Comparison of ENCODE assay signal across 2 cellular contexts in the genomic region with DNA sequence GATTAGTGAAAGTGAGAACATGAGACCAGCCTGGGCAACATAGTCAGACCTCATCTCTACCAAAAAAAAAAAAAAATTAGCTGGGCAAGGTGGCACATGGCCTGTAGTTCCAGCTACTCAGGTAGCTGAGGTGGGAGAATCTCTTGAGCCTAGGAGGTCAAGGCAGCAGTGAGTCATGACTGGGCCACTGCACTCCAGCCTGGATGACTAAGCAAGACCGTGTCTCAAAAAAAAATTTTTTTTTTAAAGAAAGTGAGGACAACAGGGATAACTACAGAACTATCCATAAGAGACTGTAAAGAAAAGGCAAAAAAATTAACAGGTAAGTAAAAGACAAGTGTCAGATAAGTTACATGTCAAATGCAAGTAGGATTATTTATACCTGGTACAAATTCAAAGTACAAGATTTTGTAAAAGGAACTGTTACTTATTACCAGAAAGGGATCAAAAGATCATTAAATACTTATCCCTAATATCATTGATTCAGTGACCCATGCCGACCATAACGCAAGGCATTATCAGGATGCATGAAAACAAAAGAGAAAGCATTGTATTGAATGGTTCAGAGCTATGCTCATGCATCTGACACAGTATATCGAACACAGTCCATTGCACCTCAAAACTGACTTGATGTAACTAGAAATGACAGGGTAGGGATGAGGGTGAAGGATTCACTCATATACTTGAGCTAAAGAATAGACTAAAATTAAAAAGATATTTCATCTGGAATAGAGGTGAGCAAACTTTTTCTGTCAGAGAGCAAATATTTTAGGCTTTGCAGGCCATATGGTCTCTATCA.
A peak's percentile ranks its signal among the peaks of the same experiment; 100 is the strongest.
TF ChIP-seq lines count a peak whose summit lies in the region.

No MANE protein-coding gene starts in this region.

TF ChIP-seq in endothelial cell of umbilical vein, 7 proteins besides CTCF, POLR2A, EP300 and RAD21:
- TF ChIP-seq FOS (IDR thresholded peaks at IDR 0.05; ENCODE audit: borderline replicate concordance, insufficient read depth, low read length) (peak; percentile 67), EZH2 (IDR thresholded peaks at IDR 0.05; ENCODE audit: borderline replicate concordance, low read depth, low read length, severe bottlenecking) (no peak)
TF ChIP-seq in endothelial cell of umbilical vein: peak in this region for 1.

TF ChIP-seq in HepG2, 621 proteins besides CTCF, POLR2A, EP300 and RAD21:
- no peak for TF ChIP-seq ESRRA (CRISPR knock-in tag; IDR thresholded peaks at IDR 0.05; ENCODE audit: low read depth)
- no peak for TF ChIP-seq ZNF441 (CRISPR knock-in tag; IDR thresholded peaks at IDR 0.05; ENCODE audit: borderline replicate concordance)
- peak; percentile 53; the same call in 1 of the 2 replicates for TF ChIP-seq NFE2 (CRISPR knock-in tag; IDR thresholded peaks at IDR 0.05)
- TF ChIP-seq NR2F1 (CRISPR knock-in tag; IDR thresholded peaks at IDR 0.05), result 0 out of 4 replicates have a peak, but pooled peaks of 1 of the 2 experiments have one; percentile 22
- TF ChIP-seq NBN (conservative IDR thresholded peaks at IDR 0.05), result no peak
- no peak for TF ChIP-seq RFXAP (CRISPR knock-in tag; IDR thresholded peaks at IDR 0.05; ENCODE audit: borderline replicate concordance)
- peak; percentile 52; the same call in 1 of the 2 replicates for TF ChIP-seq NFE2L2 (IDR thresholded peaks at IDR 0.05; ENCODE audit: low read length)
- TF ChIP-seq FOSL2 (CRISPR knock-in tag; IDR thresholded peaks at IDR 0.05), result peak; percentile 90
TF ChIP-seq in HepG2: peak in this region for 4.
